Comparison of ENCODE assay signal across 16 cellular contexts in genomic region chr1:96973605-96974004, GRCh38.
DNase-seq lines count a peak whose midpoint lies in the region; ATAC-seq and TF ChIP-seq lines count a peak whose summit lies in the region.
"Had no signal": no experiment of that assay in that cellular context is flagged by ENCODE, and none has a peak within 500 bp of the region (broad histone marks: within the 10 kb centered on the region; RNA-seq: fewer than 3 reads in every experiment).

No MANE protein-coding gene starts in this region.

- no peak for ATAC-seq in HG02623 (IDR thresholded peaks at IDR 0.05; ENCODE audit: unreplicated experiment)
- no peak for ATAC-seq in HG03571 (IDR thresholded peaks at IDR 0.05; ENCODE audit: unreplicated experiment)
- ATAC-seq: left colon had no signal

- peak; percentile 59 for DNase-seq in COR-L47 (lab: John Stamatoyannopoulos, UW)
- DNase-seq in H4 (ENCODE audit: low spot score), result peak; percentile 11
- DNase-seq in NCI-H524 (lab: John Stamatoyannopoulos, UW), result peak; percentile 69 to 86
- peak; percentile 15 for DNase-seq in fibroblast of the aortic adventitia (ENCODE audit: low read depth)
- no peak for DNase-seq in MV-4-11 (lab: John Stamatoyannopoulos, UW)
- DNase-seq: activated effector memory CD4-positive, alpha-beta T cell treated with Interleukin-2 at 50 U/mL for 16 hours; esophagus squamous epithelium; HCEC 1CT; KBM-7; left colon; NCI-H187 treated with DMSO at 0.1 percent for 48 hours; posterior cingulate gyrus; stimulated activated CD4-positive, alpha-beta T cell treated with anti-CD3 and anti-CD28 coated beads, Interleukin-12 subunit alpha, Interleukin-12 subunit beta, amount 100 ng/mL, for 4 hours had no signal

- no peak for TF ChIP-seq CTCF in fibroblast of the aortic adventitia (IDR thresholded peaks at IDR 0.05; ENCODE audit: insufficient read depth, low read length)

- H3K4me3 ChIP-seq in fibroblast of the aortic adventitia (ENCODE audit: low read depth, low read length), result no peak overlapping the region
- H3K4me3 ChIP-seq: BLaER1 treated with 17β-estradiol and CSF1 and Interleukin-3, amounts not matched to agents 10 nM and 100 nM; esophagus squamous epithelium had no signal
